In genomic region chr3:101544181-101544850, GRCh38 we compare ENCODE assay signal across 12 cellular contexts. TPM values are rescaled to one million over a fixed set of nuclear protein-coding genes. Genes with fewer than 3 reads are reported as not detected.
DNase-seq lines count a peak whose midpoint lies in the region; ATAC-seq and TF ChIP-seq lines count a peak whose summit lies in the region.
"Had no signal": no experiment of that assay in that cellular context is flagged by ENCODE, and none has a peak within 500 bp of the region (broad histone marks: within the 10 kb centered on the region; RNA-seq: fewer than 3 reads in every experiment).

No MANE protein-coding gene starts in this region.

- intact Hi-C loops in activated T-helper 2 cell treated with anti-CD3 and anti-CD28 coated beads, Interferon-gamma antibody, Interleukin-2, Interleukin-4, amounts not matched to agents 10 μg/mL and 5 μg/mL and 100 μg/mL, durations not matched to agents 14 hours and 24 hours and 36 hours (cut with micrococcal nuclease) = loop anchor here (1.0 kb wide), 1 partner anchor 17 kb away; the partner anchor contains the start of gene TRMT10C
- intact Hi-C loops in stomach (cut with DNase I; ENCODE audit: low total_unique reads) = no loop called here

- H3K4me1 ChIP-seq in stomach = no peaks in the 10 kb centered on the region
- H3K4me1 ChIP-seq: prostate gland, tibial nerve had no signal

- no peak overlapping the region for H3K27ac Mint-ChIP-seq in HFFc6
- H3K27ac Mint-ChIP-seq in activated T-helper 2 cell treated with anti-CD3 and anti-CD28 coated beads, Interferon-gamma antibody, Interleukin-2, Interleukin-4, amounts not matched to agents 10 μg/mL and 5 μg/mL and 100 μg/mL, durations not matched to agents 14 hours and 24 hours and 36 hours = peak overlapping the region; percentile 27

- peak; percentile 61 to 68 for ATAC-seq in activated CD4-positive, CD25-positive, alpha-beta regulatory T cell treated with anti-CD3 and anti-CD28 coated beads, Interleukin-2, amount 50 U/mL, for 24 hours

- H3K4me3 ChIP-seq in fibroblast of villous mesenchyme (ENCODE audit: low read depth, low read length) (no peak overlapping the region), stomach (no peak overlapping the region)
- H3K4me3 ChIP-seq: prostate gland, tibial nerve had no signal

- H3K9me3 Mint-ChIP-seq in HFFc6 = peaks cover 6% of the 10 kb centered on the region; the same call in 1 of the 2 replicates
- H3K9me3 Mint-ChIP-seq in activated T-helper 2 cell treated with anti-CD3 and anti-CD28 coated beads, Interferon-gamma antibody, Interleukin-2, Interleukin-4, amounts not matched to agents 10 μg/mL and 5 μg/mL and 100 μg/mL, durations not matched to agents 14 hours and 24 hours and 36 hours = peaks cover 4% of the 10 kb centered on the region

- H3K4me1 Mint-ChIP-seq in HFFc6 (ENCODE audit: low read depth) = no peaks in the 10 kb centered on the region
- peaks cover 34% of the 10 kb centered on the region for H3K4me1 Mint-ChIP-seq in activated T-helper 2 cell treated with anti-CD3 and anti-CD28 coated beads, Interferon-gamma antibody, Interleukin-2, Interleukin-4, amounts not matched to agents 10 μg/mL and 5 μg/mL and 100 μg/mL, durations not matched to agents 14 hours and 24 hours and 36 hours (ENCODE audit: low read depth)

- H3K27ac ChIP-seq in stomach = no peak overlapping the region
- H3K27ac ChIP-seq: prostate gland, tibial nerve had no signal

- no peaks in the 10 kb centered on the region for H3K9me3 ChIP-seq in stomach
- H3K9me3 ChIP-seq: prostate gland, tibial nerve had no signal

- H3K36me3 Mint-ChIP-seq in HFFc6 (ENCODE audit: low read depth) = no peaks in the 10 kb centered on the region; the same call in 1 of the 2 replicates
- no peaks in the 10 kb centered on the region for H3K36me3 Mint-ChIP-seq in activated T-helper 2 cell treated with anti-CD3 and anti-CD28 coated beads, Interferon-gamma antibody, Interleukin-2, Interleukin-4, amounts not matched to agents 10 μg/mL and 5 μg/mL and 100 μg/mL, durations not matched to agents 14 hours and 24 hours and 36 hours (ENCODE audit: low read depth)

- no peak for TF ChIP-seq EP300 in stomach (IDR thresholded peaks at IDR 0.05)

- H3K4me3 Mint-ChIP-seq in HFFc6 = no peak overlapping the region
- H3K4me3 Mint-ChIP-seq in activated T-helper 2 cell treated with anti-CD3 and anti-CD28 coated beads, Interferon-gamma antibody, Interleukin-2, Interleukin-4, amounts not matched to agents 10 μg/mL and 5 μg/mL and 100 μg/mL, durations not matched to agents 14 hours and 24 hours and 36 hours (ENCODE audit: low read depth) = peak overlapping the region; percentile 2

- H3K27me3 Mint-ChIP-seq in HFFc6 (ENCODE audit: insufficient read depth) = peaks cover 19% of the 10 kb centered on the region
- peaks cover 4% of the 10 kb centered on the region for H3K27me3 Mint-ChIP-seq in activated T-helper 2 cell treated with anti-CD3 and anti-CD28 coated beads, Interferon-gamma antibody, Interleukin-2, Interleukin-4, amounts not matched to agents 10 μg/mL and 5 μg/mL and 100 μg/mL, durations not matched to agents 14 hours and 24 hours and 36 hours (ENCODE audit: low read depth)

- DNase-seq in activated CD4-positive, CD25-positive, alpha-beta regulatory T cell (lab: John Stamatoyannopoulos, UW) = no peak
- DNase-seq in HFFc6 (no peak), fibroblast of villous mesenchyme (ENCODE audit: low read depth) (no peak), middle frontal gyrus (ENCODE audit: extremely low spot score, low spot score) (no peak), islet precursor cell (no peak), stomach (no peak)
- no peak for DNase-seq in activated T-helper 2 cell treated with anti-CD3 and anti-CD28 coated beads, Interferon-gamma antibody, Interleukin-2, Interleukin-4, amounts not matched to agents 10 μg/mL and 5 μg/mL and 100 μg/mL, durations not matched to agents 14 hours and 24 hours and 36 hours (ENCODE audit: low spot score)
- DNase-seq: amygdala; effector CD4-positive, alpha-beta T cell had no signal

- peak; percentile 20; the same call in 1 of the 2 replicates for TF ChIP-seq CTCF in HFFc6 (IDR thresholded peaks at IDR 0.05)
- TF ChIP-seq CTCF in fibroblast of villous mesenchyme (IDR thresholded peaks at IDR 0.05; ENCODE audit: insufficient read depth, low read depth, low read length) = peak; percentile 22
- no peak for TF ChIP-seq CTCF in stomach (IDR thresholded peaks at IDR 0.05)

- WGBS in stomach, 5 donors = 58 to 97% (median 80%) methylated on average over 1 of the region's 1 CpG

- H3K36me3 ChIP-seq in stomach = no peaks in the 10 kb centered on the region
- H3K36me3 ChIP-seq: prostate gland, tibial nerve had no signal

- H3K27me3 ChIP-seq in stomach = no peaks in the 10 kb centered on the region
- H3K27me3 ChIP-seq: tibial nerve had no signal

- no peak for TF ChIP-seq POLR2A in stomach (IDR thresholded peaks at IDR 0.05)

RNA-seq across cellular contexts. Expression of gene TRMT10C, which starts 17.4 kb away (rescaled TPM):
- 10 to 100 TPM; 19.9 to 26.9 (median 22.0) TPM for total RNA-seq in HFFc6 (2021; fragmentation: NEBNext Ultra II Directional; extraction: Animal tissue kit (Norgen Biotek cat#: 25700))
- 47.1 and 54.0 TPM in 2 replicates for total RNA-seq in activated T-helper 2 cell treated with anti-CD3 and anti-CD28 coated beads, Interferon-gamma antibody, Interleukin-2, Interleukin-4, amounts not matched to agents 10 μg/mL and 5 μg/mL and 100 μg/mL, durations not matched to agents 14 hours and 24 hours and 36 hours
- 21.9 and 38.4 TPM in 2 replicates for total RNA-seq in fibroblast of villous mesenchyme
- 10 to 100 TPM in 2 of 5 donors, 1 to 10 TPM in 3; 1.4 to 33.6 (median 4.1) TPM for total RNA-seq in stomach
- polyA plus RNA-seq in stomach = 10 to 100 TPM; 13.1 to 16.8 (median 15.3) TPM

RNA-seq across cellular contexts. Expression of gene PCNP, which starts 29.7 kb away (rescaled TPM):
- total RNA-seq in HFFc6 (2021; fragmentation: NEBNext Ultra II Directional; extraction: Animal tissue kit (Norgen Biotek cat#: 25700)) = 100 to 1,000 TPM; 161 to 205 (median 180) TPM
- 190 and 192 TPM in 2 replicates for total RNA-seq in activated T-helper 2 cell treated with anti-CD3 and anti-CD28 coated beads, Interferon-gamma antibody, Interleukin-2, Interleukin-4, amounts not matched to agents 10 μg/mL and 5 μg/mL and 100 μg/mL, durations not matched to agents 14 hours and 24 hours and 36 hours
- total RNA-seq in fibroblast of villous mesenchyme (87.9 and 124 TPM in 2 replicates), stomach (100 to 1,000 TPM in 1 of 5 donors, 10 to 100 TPM in 4; 21.7 to 163 (median 88.1) TPM)
- polyA plus RNA-seq in stomach = 100 to 1,000 TPM in 1 of 3 donors, 10 to 100 TPM in 2; 81.9 to 160 (median 86.7) TPM

RNA-seq across cellular contexts. Expression of gene SENP7, which starts 31.3 kb away (rescaled TPM):
- total RNA-seq in HFFc6 (2021; fragmentation: NEBNext Ultra II Directional; extraction: Animal tissue kit (Norgen Biotek cat#: 25700)) = 1 to 10 TPM; 4.1 to 6.7 (median 5.6) TPM
- 10.7 and 10.8 TPM in 2 replicates for total RNA-seq in activated T-helper 2 cell treated with anti-CD3 and anti-CD28 coated beads, Interferon-gamma antibody, Interleukin-2, Interleukin-4, amounts not matched to agents 10 μg/mL and 5 μg/mL and 100 μg/mL, durations not matched to agents 14 hours and 24 hours and 36 hours
- 9.7 and 16.4 TPM in 2 replicates for total RNA-seq in fibroblast of villous mesenchyme
- 10 to 100 TPM in 4 of 5 donors, 1 to 10 TPM in 1; 1.4 to 93.1 (median 29.8) TPM for total RNA-seq in stomach
- polyA plus RNA-seq in stomach = 1 to 10 TPM; 3.1 to 7.3 (median 3.8) TPM

Comparison
In these comparisons a context has a peak if more than half of its experiments do, and no peak if none do; other contexts are left out.
1. CTCF ChIP-seq: peak in HFFc6 (single experiment) and fibroblast of villous mesenchyme (single experiment); none in stomach (0 of 7).